ENCODE assay signal across 26 cellular contexts in genomic region chr19:52277471-52277870, GRCh38. TPM values are rescaled to one million over a fixed set of nuclear protein-coding genes. Genes with fewer than 3 reads are reported as not detected.
DNase-seq lines count a peak whose midpoint lies in the region; ATAC-seq and TF ChIP-seq lines count a peak whose summit lies in the region.
"Had no signal": no experiment of that assay in that cellular context is flagged by ENCODE, and none has a peak within 500 bp of the region (broad histone marks: within the 10 kb centered on the region; RNA-seq: fewer than 3 reads in every experiment).

No MANE protein-coding gene starts in this region.

- no peak overlapping the region for H4K12ac ChIP-seq in trophoblast cell (ENCODE audit: low read depth, low read length)

- no peak overlapping the region for H2BK12ac ChIP-seq in trophoblast cell (ENCODE audit: low read length)

- no peak for ATAC-seq in effector memory CD8-positive, alpha-beta T cell (replicated peaks)
- no peak for ATAC-seq in PC-3
- ATAC-seq: A549, Panc1 had no signal

- peak overlapping the region; percentile 38 to 51 for H3K4me3 Mint-ChIP-seq in effector memory CD8-positive, alpha-beta T cell
- H3K4me3 Mint-ChIP-seq: HFFc6 had no signal

- H3K23ac ChIP-seq in trophoblast cell (ENCODE audit: low read length): no peak overlapping the region

- H3K9me3 ChIP-seq in Loucy (ENCODE audit: insufficient read depth, low read depth, low read length): no peaks in the 10 kb centered on the region
- no peaks in the 10 kb centered on the region for H3K9me3 ChIP-seq in trophoblast cell (ENCODE audit: insufficient read depth, low read depth, low read length)
- H3K9me3 ChIP-seq in PC-3 (ENCODE audit: low read length): peaks cover 16% of the 10 kb centered on the region

- H3K27ac ChIP-seq in trophoblast cell (ENCODE audit: low read depth, low read length) (no peak overlapping the region), PC-3 (ENCODE audit: low read length) (no peak overlapping the region)
- H3K27ac ChIP-seq: A549, C4-2B had no signal

- H3F3A ChIP-seq in Loucy (ENCODE audit: low read depth) (no peaks in the 10 kb centered on the region), PC-3 (ENCODE audit: low read length, unreplicated experiment) (no peaks in the 10 kb centered on the region)

- no peak overlapping the region for H2AK5ac ChIP-seq in trophoblast cell (ENCODE audit: low read length)

- H3K4ac ChIP-seq in trophoblast cell (ENCODE audit: low read depth, low read length): peak overlapping the region; percentile 15

- no peak for TF ChIP-seq CTCF in Loucy (conservative IDR thresholded peaks at IDR 0.05; ENCODE audit: low read length)
- no peak for TF ChIP-seq CTCF in PC-3 (conservative IDR thresholded peaks at IDR 0.05; ENCODE audit: low read depth, low read length)

- H3K4me3 ChIP-seq in Loucy (ENCODE audit: low read length, poor library complexity, severe bottlenecking): no peak overlapping the region
- no peak overlapping the region for H3K4me3 ChIP-seq in trophoblast cell (ENCODE audit: low read depth, low read length)
- H3K4me3 ChIP-seq in PC-3 (ENCODE audit: low read length): no peak overlapping the region
- H3K4me3 ChIP-seq: A549 had no signal

- H3K36me3 ChIP-seq in Loucy (ENCODE audit: insufficient read depth, low read length) (peaks cover 4% of the 10 kb centered on the region; the same call in 1 of the 2 replicates), trophoblast cell (ENCODE audit: control insufficient read depth in 1 of 2, insufficient read depth in 2 of 2, low read length in 2 of 2) (peaks cover 9 to 10% of the 10 kb centered on the region in 2 experiments), PC-3 (ENCODE audit: low read depth, low read length) (peaks cover 83% of the 10 kb centered on the region)

- WGBS in trophoblast cell (ENCODE audit: extremely low coverage, insufficient coverage, insufficient read length): no CpG with 5 or more reads among the region's 6 CpGs

- peaks cover 13% of the 10 kb centered on the region for H3K36me3 Mint-ChIP-seq in effector memory CD8-positive, alpha-beta T cell (ENCODE audit: insufficient read depth)

- H3K4me2 ChIP-seq in Loucy (ENCODE audit: low read depth, low read length, poor library complexity, severe bottlenecking) (peak overlapping the region; percentile 24), trophoblast cell (ENCODE audit: low read length) (no peak overlapping the region), PC-3 (ENCODE audit: low read length) (no peak overlapping the region)
- H3K4me2 ChIP-seq: A549 had no signal

- peaks cover 44 to 52% of the 10 kb centered on the region in 2 donors for H3K4me1 Mint-ChIP-seq in effector memory CD8-positive, alpha-beta T cell (ENCODE audit: low read depth in 2 of 2)

- POLR2A ChIA-PET in PC-3 (lab: Charles Lee; ENCODE audit: unreplicated experiment): no interaction called here

- H3K14ac ChIP-seq in trophoblast cell (ENCODE audit: low read length): no peak overlapping the region

- peaks cover 95% of the 10 kb centered on the region for H3K79me2 ChIP-seq in Loucy (ENCODE audit: insufficient read depth, low read length)
- H3K79me2 ChIP-seq in trophoblast cell (ENCODE audit: control insufficient read depth, insufficient read depth, low read length, poor library complexity): peaks cover 6% of the 10 kb centered on the region
- H3K79me2 ChIP-seq in PC-3 (ENCODE audit: low read length): peaks cover 88% of the 10 kb centered on the region

- no peak for DNase-seq in effector memory CD8-positive, alpha-beta T cell
- peak; percentile 82 for DNase-seq in trophoblast cell
- no peak for DNase-seq in NCI-H524 (lab: John Stamatoyannopoulos, UW)
- no peak for DNase-seq in T-helper 1 cell
- DNase-seq in stimulated activated CD4-positive, alpha-beta T cell treated with anti-CD3 and anti-CD28 coated beads, Interleukin-4, amount 100 ng/mL, for 4 hours: no peak
- DNase-seq in PC-3: no peak
- DNase-seq: AML-193; CD8-positive, alpha-beta memory T cell; DMS 273 treated with DMSO at 0.1 percent for 48 hours; DMS79; GF-D8; HFFc6; IMR-90; KG1; MM.1S; NCI-H1048; NCI-H1417; NCI-H1694; NCI-H2081; NCI-H2227 treated with DMSO at 0.1 percent for 48 hours; NCI-H69; SHP77 treated with DMSO at 0.1 percent for 48 hours had no signal

- no TSS peak for BruUV-seq in PC-3 (replicated peaks; lab: Mats Ljungman, UMichigan)

- H4K20me1 ChIP-seq in Loucy (ENCODE audit: insufficient read depth, low read length, poor library complexity, severe bottlenecking) (peaks cover 71% of the 10 kb centered on the region), PC-3 (ENCODE audit: low read length) (no peaks in the 10 kb centered on the region)

- no peak overlapping the region for H2BK5ac ChIP-seq in trophoblast cell (ENCODE audit: low read depth, low read length, poor library complexity)

- H3K27me3 ChIP-seq in Loucy (ENCODE audit: insufficient read depth, low read length, poor library complexity, severe bottlenecking) (no peaks in the 10 kb centered on the region), trophoblast cell (ENCODE audit: insufficient read depth, low read length) (no peaks in the 10 kb centered on the region), PC-3 (ENCODE audit: low read length) (no peaks in the 10 kb centered on the region)

- no peak overlapping the region for H4K91ac ChIP-seq in trophoblast cell (ENCODE audit: low read depth, low read length)

- no peak overlapping the region for H3K18ac ChIP-seq in trophoblast cell (ENCODE audit: low read length)

- H3K79me1 ChIP-seq in trophoblast cell (ENCODE audit: low read length): no peaks in the 10 kb centered on the region

- H3K27ac Mint-ChIP-seq in effector memory CD8-positive, alpha-beta T cell: peak overlapping the region in 1 of 2 donors; percentile 74
- H3K27ac Mint-ChIP-seq: HFFc6 had no signal

- H3K9me3 Mint-ChIP-seq in effector memory CD8-positive, alpha-beta T cell: no peaks in the 10 kb centered on the region

- H3K4me1 ChIP-seq in Loucy (ENCODE audit: insufficient read depth, low read length, poor library complexity, severe bottlenecking): peaks cover 32% of the 10 kb centered on the region
- H3K4me1 ChIP-seq in trophoblast cell (ENCODE audit: control insufficient read depth in 1 of 2, insufficient read depth in 2 of 2, low read length in 2 of 2): peaks cover 3 to 7% of the 10 kb centered on the region in 2 experiments
- no peaks in the 10 kb centered on the region for H3K4me1 ChIP-seq in PC-3 (ENCODE audit: insufficient read depth, low read length)
- H3K4me1 ChIP-seq: A549 had no signal

- H2AFZ ChIP-seq in Loucy (ENCODE audit: low read length): no peak overlapping the region
- no peak overlapping the region for H2AFZ ChIP-seq in trophoblast cell (ENCODE audit: insufficient read depth, low read length, poor library complexity)
- no peak overlapping the region for H2AFZ ChIP-seq in PC-3 (ENCODE audit: low read length)

- intact Hi-C loops in PC-3 (cut with micrococcal nuclease): no loop called here

- CTCF ChIA-PET in PC-3 (lab: Charles Lee): no interaction called here

- no peak overlapping the region for H2BK120ac ChIP-seq in trophoblast cell (ENCODE audit: insufficient read depth, low read length, poor library complexity)

- H3K9me2 ChIP-seq in Loucy (replicated peaks; ENCODE audit: low read depth, low read length): no peaks in the 10 kb centered on the region
- no peaks in the 10 kb centered on the region for H3K9me2 ChIP-seq in PC-3 (replicated peaks; ENCODE audit: low read length)

- H3K9ac ChIP-seq in Loucy (ENCODE audit: low read depth, low read length, poor library complexity, severe bottlenecking) (no peak overlapping the region), trophoblast cell (ENCODE audit: low read length) (no peak overlapping the region), PC-3 (ENCODE audit: low read length) (no peak overlapping the region)

- H3K27me3 Mint-ChIP-seq in effector memory CD8-positive, alpha-beta T cell: no peaks in the 10 kb centered on the region
- H3K27me3 Mint-ChIP-seq: CD8-positive, alpha-beta memory T cell had no signal

- H4K8ac ChIP-seq in trophoblast cell (ENCODE audit: low read depth, low read length): no peak overlapping the region

RNA-seq across cellular contexts. Expression of gene ZNF766, which starts 8.1 kb away (rescaled TPM):
- 14.6 and 16.6 TPM in 2 replicates for polyA plus RNA-seq in trophoblast cell (2013)
- 9.1 and 11.7 TPM in 2 replicates for total RNA-seq in PC-3 (2014; rRNA removed)

RNA-seq across cellular contexts. Expression of gene ZNF480, which starts 19.5 kb away (rescaled TPM):
- polyA plus RNA-seq in trophoblast cell (2013): 9.3 and 10.7 TPM in 2 replicates
- 7.3 and 9.6 TPM in 2 replicates for total RNA-seq in PC-3 (2014; rRNA removed)

RNA-seq across cellular contexts. Expression of gene ZNF610, which starts 58.6 kb away (rescaled TPM):
- 4.7 and 5.2 TPM in 2 replicates for polyA plus RNA-seq in trophoblast cell (2013)
- total RNA-seq in PC-3 (2014; rRNA removed): 0.23 and 0.29 TPM in 2 replicates
- polyA plus RNA-seq: A549 had no signal

Comparison
In these comparisons a context has a peak if more than half of its experiments do, and no peak if none do; other contexts are left out.
1. DNase-seq: peak in trophoblast cell (2 of 2); none in effector memory CD8-positive, alpha-beta T cell (0 of 3), NCI-H524 (0 of 2), T-helper 1 cell (0 of 5), stimulated activated CD4-positive, alpha-beta T cell treated with anti-CD3 and anti-CD28 coated beads, Interleukin-4, amount 100 ng/mL, for 4 hours (0 of 2) and PC-3 (single experiment).